ENCODE assay signal across 8 cellular contexts in the genomic region with DNA sequence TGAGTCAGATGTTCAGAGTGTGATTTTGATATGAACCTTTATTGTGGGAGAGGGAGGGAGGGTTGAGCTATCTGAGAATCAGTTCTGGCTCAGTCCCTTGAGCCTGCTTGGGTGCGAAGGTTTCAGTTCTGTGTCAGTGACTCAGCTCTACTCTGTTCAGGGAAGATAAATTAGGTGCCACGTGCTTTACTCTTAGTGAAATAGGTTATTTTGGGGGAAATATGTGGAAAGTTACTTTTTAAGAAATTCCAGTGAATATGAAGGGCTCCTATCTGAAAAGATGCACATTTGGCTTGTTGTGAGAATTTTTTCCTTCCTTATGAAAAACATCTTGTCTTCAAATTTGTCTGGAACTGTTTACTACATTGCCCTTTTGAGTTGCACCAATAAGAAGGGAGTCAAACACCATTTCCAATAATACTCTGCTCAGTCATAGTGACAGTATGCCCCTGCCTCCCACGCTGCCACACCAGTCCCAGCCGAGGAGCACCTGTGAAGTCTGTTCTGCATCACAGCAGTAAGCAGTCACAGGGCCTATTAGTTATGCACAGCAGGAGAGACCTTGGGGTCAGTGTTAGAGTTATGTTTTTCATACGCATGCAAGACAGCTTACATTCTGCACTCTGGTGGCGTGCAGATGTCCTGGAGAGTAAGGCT. TPM values are rescaled to one million over a fixed set of nuclear protein-coding genes. Genes with fewer than 3 reads are reported as not detected.
A peak's percentile ranks its signal among the peaks of the same experiment; 100 is the strongest.
DNase-seq lines count a peak whose midpoint lies in the region; ATAC-seq and TF ChIP-seq lines count a peak whose summit lies in the region.

No MANE protein-coding gene starts in this region.

- no peaks in the 10 kb centered on the region for H3K9me3 Mint-ChIP-seq in activated naive CD8-positive, alpha-beta T cell treated with anti-CD3 and anti-CD28 coated beads for 36 hours

- 39 to 40% methylated on average over 5 of the region's 6 CpGs for WGBS in esophagus squamous epithelium, 2 donors

- H3K4me3 ChIP-seq in esophagus squamous epithelium: no peak overlapping the region

- no peak overlapping the region for H3K4me3 Mint-ChIP-seq in activated naive CD8-positive, alpha-beta T cell treated with anti-CD3 and anti-CD28 coated beads for 36 hours

- intact Hi-C loops in esophagus squamous epithelium (cut with DNase I): no loop called here

- H3K36me3 ChIP-seq in esophagus squamous epithelium: no peaks in the 10 kb centered on the region

- no peaks in the 10 kb centered on the region for H3K27me3 Mint-ChIP-seq in activated naive CD8-positive, alpha-beta T cell treated with anti-CD3 and anti-CD28 coated beads for 36 hours

- H3K27ac Mint-ChIP-seq in activated naive CD8-positive, alpha-beta T cell treated with anti-CD3 and anti-CD28 coated beads for 36 hours: peak overlapping the region; percentile 84

- H3K4me1 ChIP-seq in esophagus squamous epithelium: no peaks in the 10 kb centered on the region

- no peak for TF ChIP-seq POLR2A in esophagus squamous epithelium (IDR thresholded peaks at IDR 0.05)

- ATAC-seq in GM19463 (IDR thresholded peaks at IDR 0.05; ENCODE audit: unreplicated experiment) (peak; percentile 96), HG03439 (IDR thresholded peaks at IDR 0.05; ENCODE audit: unreplicated experiment) (peak; percentile 94)

- peaks cover under 1% of the 10 kb centered on the region for H3K36me3 Mint-ChIP-seq in activated naive CD8-positive, alpha-beta T cell treated with anti-CD3 and anti-CD28 coated beads for 36 hours

- no peaks in the 10 kb centered on the region for H3K27me3 ChIP-seq in esophagus squamous epithelium

- H3K27ac ChIP-seq in esophagus squamous epithelium: no peak overlapping the region

- DNase-seq in EH (ENCODE audit: low read depth): peak; percentile 41
- peak; percentile 42 for DNase-seq in activated naive CD8-positive, alpha-beta T cell treated with anti-CD3 and anti-CD28 coated beads for 36 hours
- peak; percentile 52 for DNase-seq in smooth muscle cell of the brain vasculature (ENCODE audit: low read depth, low spot score)
- DNase-seq in effector CD4-positive, alpha-beta T cell: no peak
- DNase-seq in amygdala (lab: John Stamatoyannopoulos, UW): no peak
- DNase-seq in esophagus squamous epithelium (lab: John Stamatoyannopoulos, UW): no peak

- peaks cover 43% of the 10 kb centered on the region for H3K4me1 Mint-ChIP-seq in activated naive CD8-positive, alpha-beta T cell treated with anti-CD3 and anti-CD28 coated beads for 36 hours

- no peaks in the 10 kb centered on the region for H3K9me3 ChIP-seq in esophagus squamous epithelium

- TF ChIP-seq CTCF in esophagus squamous epithelium (IDR thresholded peaks at IDR 0.05): no peak

RNA-seq across cellular contexts. Expression of a gene that starts 32.8 kb away (rescaled TPM):
- total RNA-seq in activated naive CD8-positive, alpha-beta T cell treated with anti-CD3 and anti-CD28 coated beads for 36 hours: under 1 TPM in 1 of 2 experiments, not detected in 1; 0.18 TPM
- under 1 TPM; 0.15 to 0.76 (median 0.28) TPM for total RNA-seq in esophagus squamous epithelium

Comparison
In these comparisons a context has a peak if more than half of its experiments do, and no peak if none do; other contexts are left out.
1. DNase-seq: peak in EH (single experiment), activated naive CD8-positive, alpha-beta T cell treated with anti-CD3 and anti-CD28 coated beads for 36 hours (single experiment) and smooth muscle cell of the brain vasculature (single experiment); none in effector CD4-positive, alpha-beta T cell (single experiment), amygdala (0 of 56) and esophagus squamous epithelium (single experiment).